Comparison of ENCODE assay signal across 8 cellular contexts in genomic region chr16:3963203-3963602, GRCh38.
DNase-seq lines count a peak whose midpoint lies in the region; ATAC-seq and TF ChIP-seq lines count a peak whose summit lies in the region.

No MANE protein-coding gene starts in this region.

- no peak overlapping the region for H3K4me3 ChIP-seq in effector memory CD4-positive, alpha-beta T cell (ENCODE audit: insufficient read depth, low read depth, low read length, poor library complexity, severe bottlenecking)
- H3K4me3 ChIP-seq in mucosa of descending colon, result no peak overlapping the region

- TF ChIP-seq CTCF in mucosa of descending colon (IDR thresholded peaks at IDR 0.05) (no peak), GM20000 (IDR thresholded peaks at IDR 0.05; ENCODE audit: extremely low read depth, missing control alignments) (no peak)

- H3K27me3 ChIP-seq in effector memory CD4-positive, alpha-beta T cell (replicated peaks; ENCODE audit: control insufficient read depth, insufficient read depth, low read length, poor library complexity, severe bottlenecking), result no peaks in the 10 kb centered on the region

- no peak overlapping the region for H3K27ac Mint-ChIP-seq in stimulated activated effector memory CD8-positive, alpha-beta T cell treated with anti-CD3 and anti-CD28 coated beads, Interleukin-12 subunit alpha, Interleukin-12 subunit beta, amount 100 ng/mL, for 72 hours

- ATAC-seq in stimulated activated effector memory CD8-positive, alpha-beta T cell treated with anti-CD3 and anti-CD28 coated beads, Interleukin-12 subunit alpha, Interleukin-12 subunit beta, amount 100 ng/mL, for 72 hours, result no peak
- no peak for ATAC-seq in mucosa of descending colon

- H3K4me1 Mint-ChIP-seq in stimulated activated effector memory CD8-positive, alpha-beta T cell treated with anti-CD3 and anti-CD28 coated beads, Interleukin-12 subunit alpha, Interleukin-12 subunit beta, amount 100 ng/mL, for 72 hours, result peaks cover 16% of the 10 kb centered on the region

- intact Hi-C loops in mucosa of descending colon (cut with DNase I, micrococcal nuclease), result no loop called here

- no peaks in the 10 kb centered on the region for H3K9me3 Mint-ChIP-seq in stimulated activated effector memory CD8-positive, alpha-beta T cell treated with anti-CD3 and anti-CD28 coated beads, Interleukin-12 subunit alpha, Interleukin-12 subunit beta, amount 100 ng/mL, for 72 hours

- peak overlapping the region; percentile 44 for H3K27ac ChIP-seq in effector memory CD4-positive, alpha-beta T cell (ENCODE audit: insufficient read depth, low read length, poor library complexity, severe bottlenecking)

- H3K4me3 Mint-ChIP-seq in stimulated activated effector memory CD8-positive, alpha-beta T cell treated with anti-CD3 and anti-CD28 coated beads, Interleukin-12 subunit alpha, Interleukin-12 subunit beta, amount 100 ng/mL, for 72 hours, result peak overlapping the region; percentile 43

- peaks cover 9% of the 10 kb centered on the region for H3K4me1 ChIP-seq in effector memory CD4-positive, alpha-beta T cell (ENCODE audit: control insufficient read depth, insufficient read depth, low read length, poor library complexity, severe bottlenecking)
- H3K4me1 ChIP-seq in mucosa of descending colon (ENCODE audit: low read depth), result peaks cover 9% of the 10 kb centered on the region

- DNase-seq in activated CD8-positive, alpha-beta memory T cell treated with anti-CD3 and anti-CD28 coated beads, Interleukin-2, amount 50 U/mL, for 1 hour (ENCODE audit: extremely low read depth), result peak; percentile 14
- no peak for DNase-seq in activated CD8-positive, alpha-beta memory T cell treated with anti-CD3 and anti-CD28 coated beads, Interleukin-2, amount 50 U/mL, for 48 hours
- DNase-seq in T-helper 22 cell (ENCODE audit: low read depth) (peak; percentile 52), mucosa of descending colon (no peak), COLO829 (ENCODE audit: low spot score) (no peak), GM20000 (ENCODE audit: low spot score) (no peak)
- DNase-seq in effector memory CD4-positive, alpha-beta T cell, result peak; percentile 25 to 47 (median 34)
- no peak for DNase-seq in stimulated activated effector memory CD8-positive, alpha-beta T cell treated with anti-CD3 and anti-CD28 coated beads, Interleukin-12 subunit alpha, Interleukin-12 subunit beta, amount 100 ng/mL, for 72 hours (ENCODE audit: low spot score in 2 of 2)

- H3K36me3 Mint-ChIP-seq in stimulated activated effector memory CD8-positive, alpha-beta T cell treated with anti-CD3 and anti-CD28 coated beads, Interleukin-12 subunit alpha, Interleukin-12 subunit beta, amount 100 ng/mL, for 72 hours, result peaks cover 17% of the 10 kb centered on the region

- no peaks in the 10 kb centered on the region for H3K9me3 ChIP-seq in effector memory CD4-positive, alpha-beta T cell (ENCODE audit: control insufficient read depth, low read length)
- no peaks in the 10 kb centered on the region for H3K9me3 ChIP-seq in mucosa of descending colon

- H3K36me3 ChIP-seq in effector memory CD4-positive, alpha-beta T cell (ENCODE audit: control insufficient read depth, insufficient read depth, low read length), result no peaks in the 10 kb centered on the region
- H3K36me3 ChIP-seq in mucosa of descending colon (ENCODE audit: low read depth), result no peaks in the 10 kb centered on the region

Comparison
In these comparisons a context has a peak if more than half of its experiments do, and no peak if none do; other contexts are left out.
1. DNase-seq: peak in activated CD8-positive, alpha-beta memory T cell treated with anti-CD3 and anti-CD28 coated beads, Interleukin-2, amount 50 U/mL, for 1 hour (single experiment), T-helper 22 cell (single experiment) and effector memory CD4-positive, alpha-beta T cell (3 of 3); none in activated CD8-positive, alpha-beta memory T cell treated with anti-CD3 and anti-CD28 coated beads, Interleukin-2, amount 50 U/mL, for 48 hours (single experiment), stimulated activated effector memory CD8-positive, alpha-beta T cell treated with anti-CD3 and anti-CD28 coated beads, Interleukin-12 subunit alpha, Interleukin-12 subunit beta, amount 100 ng/mL, for 72 hours (0 of 2), mucosa of descending colon (0 of 3), COLO829 (single experiment) and GM20000 (single experiment).